ENCODE assay signal across 14 cellular contexts in the genomic region with DNA sequence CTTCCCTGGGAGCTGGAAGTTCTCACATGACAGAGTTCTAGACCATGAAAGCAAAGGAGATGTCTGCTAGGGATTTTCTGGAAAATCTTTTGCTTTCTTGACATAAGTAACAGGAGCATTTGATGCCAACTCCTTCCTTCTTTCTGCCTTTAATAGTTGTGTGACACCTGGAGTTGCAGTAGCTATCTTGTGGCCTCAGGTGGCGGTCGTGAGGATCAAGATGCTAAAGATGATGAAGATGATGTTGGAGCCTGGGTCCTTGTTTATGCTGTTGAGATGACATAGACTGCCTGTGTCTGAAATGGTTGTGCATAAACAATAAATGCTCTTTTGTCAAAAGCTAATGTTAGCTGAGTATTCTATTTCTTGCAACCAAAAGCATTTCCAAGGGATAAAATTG. TPM values are rescaled to one million over a fixed set of nuclear protein-coding genes. Genes with fewer than 3 reads are reported as not detected.
"Had no signal": no experiment of that assay in that cellular context is flagged by ENCODE, and none has a peak within 500 bp of the region (broad histone marks: within the 10 kb centered on the region; RNA-seq: fewer than 3 reads in every experiment).

No MANE protein-coding gene starts in this region.

- H3K4me3 ChIP-seq: suprapubic skin had no signal

- ATAC-seq: activated CD8-positive, alpha-beta T cell treated with anti-CD3 and anti-CD28 coated beads for 36 hours; sciatic nerve had no signal

- H3K27ac ChIP-seq: suprapubic skin had no signal

- H3K9me3 ChIP-seq: suprapubic skin had no signal

- FAIRE-seq: colon, endometrium, islet of Langerhans had no signal

- H3K36me3 ChIP-seq: suprapubic skin had no signal

- DNase-seq: activated B cell treated with CpG ODN at 0.5 μM for 24 hours; activated CD4-positive, alpha-beta T cell treated with anti-CD3 and anti-CD28 coated beads for 48 hours; activated CD8-positive, alpha-beta T cell treated with anti-CD3 and anti-CD28 coated beads for 36 hours; activated effector memory CD4-positive, alpha-beta T cell treated with anti-CD3 and anti-CD28 coated beads, Interleukin-2, amount 50 U/mL, for 16 hours; activated T-cell treated with anti-CD3 and anti-CD28 coated beads, Interleukin-2, amount 50 U/mL, for 48 hours; amniotic stem cell; caudate nucleus; midbrain; trophoblast cell had no signal

RNA-seq across cellular contexts. Expression of gene KIRREL1, which starts 32.7 kb away (rescaled TPM):
- total RNA-seq: activated B cell treated with CpG ODN at 0.5 μM for 24 hours had no signal
